9 cellular contexts compared by ENCODE assay signal in genomic region chr7:137820677-137821420, GRCh38. TPM values are rescaled to one million over a fixed set of nuclear protein-coding genes. Genes with fewer than 3 reads are reported as not detected.
DNase-seq lines count a peak whose midpoint lies in the region; ATAC-seq and TF ChIP-seq lines count a peak whose summit lies in the region.
"Had no signal": no experiment of that assay in that cellular context is flagged by ENCODE, and none has a peak within 500 bp of the region (broad histone marks: within the 10 kb centered on the region; RNA-seq: fewer than 3 reads in every experiment).

No MANE protein-coding gene starts in this region.

- H3K36me3 Mint-ChIP-seq in brain, result no peaks in the 10 kb centered on the region
- H3K36me3 Mint-ChIP-seq in activated naive CD4-positive, alpha-beta T cell treated with anti-CD3 and anti-CD28 coated beads for 36 hours (ENCODE audit: low read depth), result no peaks in the 10 kb centered on the region

- peak overlapping the region; percentile 33 to 91 (median 90) for H3K27ac Mint-ChIP-seq in brain
- no peak overlapping the region for H3K27ac Mint-ChIP-seq in activated naive CD4-positive, alpha-beta T cell treated with anti-CD3 and anti-CD28 coated beads for 36 hours

- DNase-seq in right lobe of liver (peak; percentile 22 to 71 (median 62)), SKM-1 treated with dmso at 0.1 percent for 144 hours (lab: John Stamatoyannopoulos, UW; ENCODE audit: unreplicated experiment) (no peak), dermis blood vessel endothelial cell (no peak)
- no peak for DNase-seq in activated naive CD4-positive, alpha-beta T cell treated with anti-CD3 and anti-CD28 coated beads for 36 hours
- DNase-seq in activated CD4-positive, alpha-beta T cell treated with anti-CD3 and anti-CD28 coated beads for 4 hours, result no peak

- peaks cover 39% of the 10 kb centered on the region for H3K4me1 Mint-ChIP-seq in brain
- H3K4me1 Mint-ChIP-seq in activated naive CD4-positive, alpha-beta T cell treated with anti-CD3 and anti-CD28 coated beads for 36 hours (ENCODE audit: low read depth), result no peaks in the 10 kb centered on the region

- H3K27me3 Mint-ChIP-seq in brain, result peaks cover 4% of the 10 kb centered on the region
- H3K27me3 Mint-ChIP-seq in activated naive CD4-positive, alpha-beta T cell treated with anti-CD3 and anti-CD28 coated beads for 36 hours (ENCODE audit: low read depth), result peaks cover 18% of the 10 kb centered on the region

- H3K36me3 ChIP-seq in right lobe of liver, result no peaks in the 10 kb centered on the region

- peak overlapping the region; percentile 10 to 76 (median 72) for H3K4me3 Mint-ChIP-seq in brain
- H3K4me3 Mint-ChIP-seq in activated naive CD4-positive, alpha-beta T cell treated with anti-CD3 and anti-CD28 coated beads for 36 hours, result no peak overlapping the region

- no peak for TF ChIP-seq POLR2A in right lobe of liver (IDR thresholded peaks at IDR 0.05)

- WGBS in right lobe of liver (ENCODE audit: insufficient coverage, low coverage, low lambda C conversion rate, missing lambda C conversion rate), result 21% methylated on average over 6 of the region's 8 CpGs

- H3K4me3 ChIP-seq in right lobe of liver, result no peak overlapping the region

- H3K9me3 ChIP-seq in right lobe of liver, result no peaks in the 10 kb centered on the region

- H3K27ac ChIP-seq in right lobe of liver, result no peak overlapping the region
- H3K27ac ChIP-seq: epithelial cell of prostate had no signal

- ATAC-seq in GM18519 (IDR thresholded peaks at IDR 0.05; ENCODE audit: low FRiP score, unreplicated experiment) (peak; percentile 58), HG03520 (IDR thresholded peaks at IDR 0.05; ENCODE audit: unreplicated experiment) (peak; percentile 58), right lobe of liver (peak; percentile 44 to 75 (median 60))

- H3K4me1 ChIP-seq in right lobe of liver, result no peaks in the 10 kb centered on the region

- TF ChIP-seq CTCF in brain (conservative IDR thresholded peaks at IDR 0.05), result no peak
- no peak for TF ChIP-seq CTCF in right lobe of liver (IDR thresholded peaks at IDR 0.05)

- no peaks in the 10 kb centered on the region for H3K9me3 Mint-ChIP-seq in brain
- no peaks in the 10 kb centered on the region for H3K9me3 Mint-ChIP-seq in activated naive CD4-positive, alpha-beta T cell treated with anti-CD3 and anti-CD28 coated beads for 36 hours

- H3K27me3 ChIP-seq in right lobe of liver, result no peaks in the 10 kb centered on the region

- CTCF ChIA-PET in activated naive CD4-positive, alpha-beta T cell treated with anti-CD3 and anti-CD28 coated beads for 36 hours (lab: Charles Lee), result no interaction called here

- intact Hi-C loops in right lobe of liver (cut with DNase I), result no loop called here
- intact Hi-C loops in activated naive CD4-positive, alpha-beta T cell treated with anti-CD3 and anti-CD28 coated beads for 36 hours (cut with micrococcal nuclease), result no loop called here

RNA-seq across cellular contexts. Expression of gene DGKI, which starts 25.9 kb away (rescaled TPM):
- polyA plus RNA-seq in brain (ENCODE audit: insufficient read depth, low read depth, low replicate concordance), result 2.5 TPM
- under 1 TPM in 5 of 6 experiments, not detected in 1; 0.05 to 0.35 (median 0.06) TPM for total RNA-seq in right lobe of liver
- total RNA-seq in activated naive CD4-positive, alpha-beta T cell treated with anti-CD3 and anti-CD28 coated beads for 36 hours, result 1 to 10 TPM; 2.0 to 2.7 TPM
- total RNA-seq in dermis blood vessel endothelial cell, result 2.7 and 3.9 TPM in 2 replicates

Comparison
In these comparisons a context has a peak if more than half of its experiments do, and no peak if none do; other contexts are left out.
1. DNase-seq: peak in right lobe of liver (3 of 3); none in activated naive CD4-positive, alpha-beta T cell treated with anti-CD3 and anti-CD28 coated beads for 36 hours (single experiment), SKM-1 treated with dmso at 0.1 percent for 144 hours (single experiment), activated CD4-positive, alpha-beta T cell treated with anti-CD3 and anti-CD28 coated beads for 4 hours (0 of 2) and dermis blood vessel endothelial cell (single experiment).
2. Peak in every context shown above with its lines, with median percentiles within 50 percentile points of each other: ATAC-seq.